In genomic region chr4:105632599-105632998, GRCh38 we compare ENCODE assay signal across 20 cellular contexts.
DNase-seq lines count a peak whose midpoint lies in the region; ATAC-seq, FAIRE-seq and TF ChIP-seq lines count a peak whose summit lies in the region.
"Had no signal": no experiment of that assay in that cellular context is flagged by ENCODE, and none has a peak within 500 bp of the region (broad histone marks: within the 10 kb centered on the region; RNA-seq: fewer than 3 reads in every experiment).

No MANE protein-coding gene starts in this region.

- no peak overlapping the region for H3K9ac ChIP-seq in GM12878 (ENCODE audit: control insufficient read depth, insufficient read depth, low read length)
- H3K9ac ChIP-seq: BLaER1 treated with 17β-estradiol and CSF1 and Interleukin-3, amounts not matched to agents 10 nM and 100 nM had no signal

- peak overlapping the region; percentile 58 for H2AFZ ChIP-seq in GM12878 (ENCODE audit: control insufficient read depth, low read depth, low read length)

- RAD21 ChIA-PET in GM12878 (lab: Charles Lee; ENCODE audit: unreplicated experiment): interaction anchor here (0.8 to 4.2 kb wide), 9 partner anchors 27 to 111 kb away, joined by 3 to 23 read pairs (median 6); no protein-coding TSS in a partner anchor

- intact Hi-C loops in GM12878 (cut with micrococcal nuclease; ENCODE audit: unreplicated experiment): loop anchor here (5.0 kb wide), 1 partner anchor 40 kb away; no protein-coding TSS in a partner anchor
- intact Hi-C loops in stomach (cut with DNase I; ENCODE audit: low total_unique reads): no loop called here

- no peaks in the 10 kb centered on the region for H4K20me1 ChIP-seq in GM12878 (ENCODE audit: control insufficient read depth, insufficient read depth)
- H4K20me1 ChIP-seq: BLaER1 treated with 17β-estradiol and CSF1 and Interleukin-3, amounts not matched to agents 10 nM and 100 nM had no signal

- FAIRE-seq in GM12878 (lab: Jason Lieb, UNC): no peak
- FAIRE-seq in HTR-8/SVneo (lab: Jason Lieb, UNC): no peak

- no TSS peak for BruUV-seq in GM12878 (replicated peaks; lab: Mats Ljungman, UMichigan)

- no peak for TF ChIP-seq POLR2A in GM12878 (IDR thresholded peaks at IDR 0.05; ENCODE audit: low read depth, low read length)
- no peak for TF ChIP-seq POLR2A in stomach (IDR thresholded peaks at IDR 0.05)

- CTCF ChIA-PET in GM12878 (lab: Yijun Ruan, JAX): interaction anchor here (0.6 to 5.4 kb wide), 10 partner anchors 27 to 159 kb away, joined by 3 to 32 read pairs (median 4); partner anchors contain the start of gene PPA2

- H3K4me1 ChIP-seq in GM12878 (ENCODE audit: control insufficient read depth, insufficient read depth, low read length): peaks cover 15% of the 10 kb centered on the region
- peaks cover 8 to 46% (median 31%) of the 10 kb centered on the region in 4 donors for H3K4me1 ChIP-seq in stomach

- TF ChIP-seq EP300 in GM12878 (IDR thresholded peaks at IDR 0.05; ENCODE audit: borderline replicate concordance in 1 of 2, control insufficient read depth in 1 of 2, low read depth in 2 of 2, low read length in 2 of 2) (no peak), stomach (IDR thresholded peaks at IDR 0.05) (no peak)

- H3K4me2 ChIP-seq in GM12878 (ENCODE audit: control insufficient read depth, insufficient read depth): no peak overlapping the region
- H3K4me2 ChIP-seq: BLaER1 treated with 17β-estradiol and CSF1 and Interleukin-3, amounts not matched to agents 10 nM and 100 nM; smooth muscle cell had no signal

- SMC1A ChIA-PET in GM12878 (lab: Charles Lee; ENCODE audit: uncharacterized antibody, unreplicated experiment): interaction anchor here (0.7 to 10.6 kb wide), 16 partner anchors 10 to 115 kb away, joined by 3 to 130 read pairs (median 6); no protein-coding TSS in a partner anchor

- peak in 2 of 3 experiments; percentile 4 to 19; a peak in 1 of 6 replicates for TF ChIP-seq CTCF in GM12878 (IDR thresholded peaks at IDR 0.05 in 2 of 3, conservative IDR thresholded peaks at IDR 0.05 in 1 of 3; ENCODE audit: control insufficient read depth in 2 of 3, extremely low read depth in 1 of 3, insufficient read depth in 1 of 3, low read depth in 3 of 3, low read length in 3 of 3)
- no peak for TF ChIP-seq CTCF in stomach (IDR thresholded peaks at IDR 0.05)

- H3K4me3 ChIP-seq in GM12878 (no peak overlapping the region), stomach (no peak overlapping the region)
- H3K4me3 ChIP-seq: BLaER1 treated with 17β-estradiol and CSF1 and Interleukin-3, amounts not matched to agents 10 nM and 100 nM; smooth muscle cell; transverse colon had no signal

- 100% methylated on average over 3 of the region's 3 CpGs for WGBS in GM12878 (ENCODE audit: insufficient coverage, insufficient replicate concordance, low lambda C conversion rate, missing lambda C conversion rate)
- 54 to 76% (median 71%) methylated on average over 3 of the region's 3 CpGs for WGBS in stomach, 5 donors

- H3K9me3 ChIP-seq in GM12878 (replicated peaks; ENCODE audit: control insufficient read depth, insufficient read depth, low read length) (no peaks in the 10 kb centered on the region), stomach (no peaks in the 10 kb centered on the region)
- H3K9me3 ChIP-seq: BLaER1 treated with 17β-estradiol and CSF1 and Interleukin-3, amounts not matched to agents 10 nM and 100 nM; transverse colon had no signal

- H3K27me3 ChIP-seq in GM12878 (replicated peaks in 1 of 2; ENCODE audit: control insufficient read depth in 2 of 2, insufficient read depth in 2 of 2, low read length in 1 of 2) (no peaks in the 10 kb centered on the region), stomach (no peaks in the 10 kb centered on the region)
- H3K27me3 ChIP-seq: BLaER1 treated with 17β-estradiol and CSF1 and Interleukin-3, amounts not matched to agents 10 nM and 100 nM; transverse colon had no signal

- H3K36me3 ChIP-seq in GM12878 (ENCODE audit: control insufficient read depth in 2 of 2, insufficient read depth in 2 of 2, low read length in 1 of 2) (no peaks in the 10 kb centered on the region), stomach (no peaks in the 10 kb centered on the region)
- H3K36me3 ChIP-seq: BLaER1 treated with 17β-estradiol and CSF1 and Interleukin-3, amounts not matched to agents 10 nM and 100 nM; transverse colon had no signal

- in situ Hi-C loops in GM12878 (cut with MboI): no loop called here
- in situ Hi-C loops in KBM-7 (cut with MboI; ENCODE audit: low pct_unique_long_range_greater_than_20kb, low sequenced_read_pairs): no loop called here

- H3K79me2 ChIP-seq in GM12878 (ENCODE audit: control insufficient read depth, insufficient read depth, low read length): no peaks in the 10 kb centered on the region

- H3K27ac ChIP-seq in GM12878 (ENCODE audit: control insufficient read depth, insufficient read depth): no peak overlapping the region
- peak overlapping the region in 4 of 5 donors; percentile 34 to 72 (median 62) for H3K27ac ChIP-seq in stomach
- H3K27ac ChIP-seq: BLaER1 treated with 17β-estradiol and CSF1 and Interleukin-3, amounts not matched to agents 10 nM and 100 nM had no signal

- ATAC-seq in HG03460 (IDR thresholded peaks at IDR 0.05; ENCODE audit: unreplicated experiment) (peak; percentile 47), GM12878 (peak; percentile 48), HG02973 (IDR thresholded peaks at IDR 0.05; ENCODE audit: unreplicated experiment) (no peak)
- ATAC-seq: effector memory CD8-positive, alpha-beta T cell; naive thymus-derived CD8-positive, alpha-beta T cell; stimulated activated effector memory CD8-positive, alpha-beta T cell treated with anti-CD3 and anti-CD28 coated beads, Interleukin-12 subunit alpha, Interleukin-12 subunit beta, amount 100 ng/mL, for 72 hours had no signal

- TF ChIP-seq RAD21 in GM12878 (IDR thresholded peaks at IDR 0.05; ENCODE audit: insufficient read depth, low read depth, low read length): no peak

- POLR2A ChIA-PET in GM12878 (lab: Charles Lee): interaction anchor here (0.7 to 1.4 kb wide), 3 partner anchors 9 to 127 kb away, joined by 3 to 7 read pairs (median 3); no protein-coding TSS in a partner anchor

- DNase-seq in DMS 273 (lab: John Stamatoyannopoulos, UW; ENCODE audit: unreplicated experiment) (peak; percentile 35), DMS 273 treated with DMSO at 0.1 percent for 48 hours (lab: John Stamatoyannopoulos, UW) (no peak), GM12878 (ENCODE audit: low read depth, low spot score) (no peak), stomach (no peak), KBM-7 (no peak), HTR-8/SVneo (ENCODE audit: insufficient read length, low spot score) (no peak)
- DNase-seq: 8988T; activated CD8-positive, alpha-beta memory T cell treated with anti-CD3 and anti-CD28 coated beads for 24 hours; amniotic stem cell; effector memory CD8-positive, alpha-beta T cell; H7; naive thymus-derived CD8-positive, alpha-beta T cell; SHP77; T-helper 2 cell; transverse colon had no signal

TF ChIP-seq in GM12878, 131 proteins besides CTCF, POLR2A, EP300 and RAD21 (continues in another document):
- TF ChIP-seq TARDBP (IDR thresholded peaks at IDR 0.05; ENCODE audit: borderline replicate concordance): no peak
- TF ChIP-seq YBX1 (IDR thresholded peaks at IDR 0.05): no peak
- no peak for TF ChIP-seq SUPT20H (IDR thresholded peaks at IDR 0.05; ENCODE audit: borderline replicate concordance, control insufficient read depth, low read depth, low read length)
- TF ChIP-seq REST (IDR thresholded peaks at IDR 0.05; ENCODE audit: low read depth, low read length): no peak

Comparison
In these comparisons a context has a peak if more than half of its experiments do, and no peak if none do; other contexts are left out.
1. CTCF ChIP-seq: peak in GM12878 (2 of 3); none in stomach (0 of 7).